Comparison of ENCODE assay signal across 31 cellular contexts in genomic region chr10:112700401-112700800, GRCh38.
"Had no signal": no experiment of that assay in that cellular context is flagged by ENCODE, and none has a peak within 500 bp of the region (broad histone marks: within the 10 kb centered on the region; RNA-seq: fewer than 3 reads in every experiment).

No MANE protein-coding gene starts in this region.

- H3K4me3 ChIP-seq: ovary, psoas muscle, right lobe of liver, sigmoid colon, skin epidermis, smooth muscle cell, spleen, suprapubic skin, testis, tibial artery, transverse colon, upper lobe of right lung, uterus had no signal

- DNase-seq: naive thymus-derived CD8-positive, alpha-beta T cell; nephron progenitor cell; nucleus accumbens; ovary; posterior cingulate gyrus; psoas muscle; right cardiac atrium; right lobe of liver; sigmoid colon; spleen; stimulated activated CD4-positive, alpha-beta T cell treated with anti-CD3 and anti-CD28 coated beads, Interleukin-12 subunit alpha, Interleukin-12 subunit beta, amount 100 ng/mL, for 4 hours; stimulated activated CD4-positive, alpha-beta T cell treated with anti-CD3 and anti-CD28 coated beads, Interleukin-1b, Interleukin-23, amount 100 ng/mL, for 48 hours; stimulated activated CD4-positive, alpha-beta T cell treated with anti-CD3 and anti-CD28 coated beads, Interleukin-4, amount 100 ng/mL, for 1 hour; stimulated activated CD4-positive, alpha-beta T cell treated with anti-CD3 and anti-CD28 coated beads, Interleukin-4, amount 100 ng/mL, for 4 hours; stimulated activated CD8-positive, alpha-beta memory T cell treated with anti-CD3 and anti-CD28 coated beads, Interleukin-4, amount 100 ng/mL, for 48 hours; stimulated activated naive CD4-positive, alpha-beta T cell; stimulated activated naive CD8-positive, alpha-beta T cell treated with anti-CD3 and anti-CD28 coated beads, Interleukin-15, amount 100 ng/mL, for 72 hours; stimulated activated naive CD8-positive, alpha-beta T cell treated with anti-CD3 and anti-CD28 coated beads, Interleukin-15, Interleukin-2, amounts not matched to agents 100 U/mL and 50 U/mL, for 24 hours; substantia nigra; testis; tibial artery; transverse colon; upper lobe of right lung; uterus had no signal

- H3K9me3 ChIP-seq: neutrophil, ovary, psoas muscle, right lobe of liver, sigmoid colon, spleen, suprapubic skin, testis, tibial artery, transverse colon, upper lobe of right lung, uterus had no signal

- H2AFZ ChIP-seq: parathyroid adenoma had no signal

- H3K4me1 ChIP-seq: parathyroid adenoma, psoas muscle, right lobe of liver, sigmoid colon, spleen, suprapubic skin, testis, upper lobe of right lung, uterus had no signal

- H3K4me2 ChIP-seq: smooth muscle cell had no signal

- H3K27ac ChIP-seq: neutrophil, ovary, parathyroid adenoma, psoas muscle, right lobe of liver, sigmoid colon, skin epidermis, spleen, suprapubic skin, testis, tibial artery, transverse colon, upper lobe of right lung, uterus had no signal

- H3K9ac ChIP-seq: parathyroid adenoma had no signal

- H3K79me2 ChIP-seq: parathyroid adenoma had no signal

- H3K36me3 ChIP-seq: ovary, right lobe of liver, sigmoid colon, suprapubic skin, tibial artery, transverse colon, upper lobe of right lung, uterus had no signal

- H3K27me3 ChIP-seq: neutrophil, ovary, right lobe of liver, sigmoid colon, spleen, suprapubic skin, testis, tibial artery, transverse colon, upper lobe of right lung, uterus had no signal

- ATAC-seq: naive thymus-derived CD8-positive, alpha-beta T cell; natural killer cell treated with Interleukin-12 subunit alpha and Interleukin-12 subunit beta and Interleukin-15 and Interleukin-18, amount 100 ng/mL, for 72 hours; psoas muscle; right cardiac atrium; right lobe of liver; stimulated activated memory B cell treated with anti-CD40 and anti-IgM and Interleukin-4, amounts not matched to agents 10 μg/mL and 1 μg/mL and 100 μg/mL, for 72 hours; stimulated activated naive CD8-positive, alpha-beta T cell treated with anti-CD3 and anti-CD28 coated beads, Interleukin-15, amount 100 ng/mL, for 72 hours; stimulated activated naive CD8-positive, alpha-beta T cell treated with anti-CD3 and anti-CD28 coated beads, Interleukin-15, Interleukin-2, amounts not matched to agents 100 U/mL and 50 U/mL, for 24 hours; upper lobe of right lung had no signal
